Comparison of ENCODE assay signal across 20 cellular contexts in genomic region chr12:42886160-42886559, GRCh38.
"Had no signal": no experiment of that assay in that cellular context is flagged by ENCODE, and none has a peak within 500 bp of the region (broad histone marks: within the 10 kb centered on the region; RNA-seq: fewer than 3 reads in every experiment).

No MANE protein-coding gene starts in this region.

- DNase-seq: effector CD4-positive, alpha-beta T cell; gastrocnemius medialis; immature natural killer cell; kidney; left cardiac atrium; left ventricle myocardium inferior; lower lobe of right lung; midbrain; psoas muscle; retina; right lobe of liver; stimulated activated CD4-positive, alpha-beta T cell treated with anti-CD3 and anti-CD28 coated beads, Interleukin-4, amount 100 ng/mL, for 24 hours; tibial artery; upper lobe of left lung had no signal

- H3K4me1 ChIP-seq: gastrocnemius medialis, left ventricle myocardium inferior, lower lobe of right lung, parathyroid adenoma, psoas muscle, right lobe of liver, tibial artery, upper lobe of left lung had no signal

- H3K36me3 ChIP-seq: gastrocnemius medialis, left ventricle myocardium inferior, lower lobe of right lung, right lobe of liver, tibial artery, upper lobe of left lung had no signal

- H3K9me3 ChIP-seq: gastrocnemius medialis, lower lobe of right lung, right lobe of liver, tibial artery, upper lobe of left lung had no signal

- FAIRE-seq: endometrium, kidney had no signal

- H2AFZ ChIP-seq: parathyroid adenoma had no signal

- ATAC-seq: esophagus mucosa; gastrocnemius medialis; left cardiac atrium; lower lobe of right lung; natural killer cell treated with Interleukin-12 subunit alpha and Interleukin-12 subunit beta and Interleukin-15 and Interleukin-18, amount 100 ng/mL, for 72 hours; psoas muscle; right lobe of liver; stimulated activated memory B cell treated with anti-CD40 and anti-IgM and Interleukin-4, amounts not matched to agents 10 μg/mL and 1 μg/mL and 100 μg/mL, for 72 hours had no signal

- H3K9ac ChIP-seq: parathyroid adenoma had no signal

- H3K27me3 ChIP-seq: gastrocnemius medialis, right lobe of liver, tibial artery, upper lobe of left lung had no signal

- H3K27ac ChIP-seq: coronary artery, gastrocnemius medialis, left ventricle myocardium inferior, lower lobe of right lung, parathyroid adenoma, psoas muscle, right lobe of liver, tibial artery, upper lobe of left lung had no signal

- H3K4me3 ChIP-seq: coronary artery, gastrocnemius medialis, left ventricle myocardium inferior, lower lobe of right lung, psoas muscle, right lobe of liver, tibial artery, upper lobe of left lung had no signal

- H3K79me2 ChIP-seq: parathyroid adenoma had no signal
